Comparison of ENCODE assay signal across 10 cellular contexts in the genomic region with DNA sequence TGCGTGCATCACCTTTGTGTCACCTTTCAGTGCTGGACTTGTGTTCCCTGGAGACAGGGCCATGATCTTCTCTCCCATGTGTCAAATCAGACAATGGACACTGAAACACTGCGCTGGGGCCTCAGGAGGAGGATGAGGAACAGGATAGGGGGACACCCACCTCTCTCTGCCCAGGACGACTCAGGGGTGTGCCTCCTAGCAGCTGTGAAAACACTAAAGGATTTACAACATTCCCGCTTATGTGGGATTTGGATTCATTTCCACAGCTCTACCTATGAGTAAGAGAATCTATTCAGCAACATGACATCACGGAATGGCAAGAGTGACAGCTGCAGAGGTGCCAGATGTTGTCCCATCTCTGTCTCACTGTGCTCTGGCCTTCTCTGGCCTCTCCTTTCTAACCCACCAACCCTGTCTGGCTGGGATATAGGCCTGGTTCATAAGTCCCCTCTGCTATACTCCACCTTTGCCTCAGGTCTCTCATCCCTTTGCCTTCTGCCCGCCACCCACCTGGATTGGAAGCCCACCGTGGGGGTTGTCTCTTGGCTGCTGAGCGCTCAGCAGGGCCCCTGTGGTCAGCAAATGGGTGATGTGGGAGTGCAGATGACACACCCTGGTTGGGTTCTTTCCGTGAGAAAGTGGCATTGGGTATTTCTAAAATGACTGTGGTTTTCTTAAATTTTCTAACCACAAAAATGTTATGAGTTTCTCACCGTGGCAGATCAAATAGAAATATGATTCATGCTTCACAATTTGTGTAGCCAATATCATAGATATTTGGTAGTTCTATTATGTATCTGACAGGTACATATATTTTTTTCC. TPM values are rescaled to one million over a fixed set of nuclear protein-coding genes. Genes with fewer than 3 reads are reported as not detected.
DNase-seq lines count a peak whose midpoint lies in the region; ATAC-seq, FAIRE-seq and TF ChIP-seq lines count a peak whose summit lies in the region.
"Had no signal": no experiment of that assay in that cellular context is flagged by ENCODE, and none has a peak within 500 bp of the region (broad histone marks: within the 10 kb centered on the region; RNA-seq: fewer than 3 reads in every experiment).

No MANE protein-coding gene starts in this region.

- TF ChIP-seq CTCF in K562 (IDR thresholded peaks at IDR 0.05 in 2 of 3, conservative IDR thresholded peaks at IDR 0.05 in 1 of 3; ENCODE audit: insufficient read depth in 2 of 3, low read depth in 1 of 3, low read length in 3 of 3) (no peak), thyroid gland (IDR thresholded peaks at IDR 0.05) (no peak)

- DNase-seq in activated gamma-delta T cell treated with Interleukin-2 at 50 U/mL for 16 hours (peak; percentile 33), activated gamma-delta T cell (lab: John Stamatoyannopoulos, UW) (no peak), T-helper 2 cell (peak in 4 of 5 experiments; percentile 28 to 93 (median 43)), K562 (ENCODE audit: extremely low read depth in 1 of 4, low spot score in 3 of 4) (no peak), thyroid gland (no peak), NAMALWA (ENCODE audit: low spot score) (no peak), cerebellar cortex (ENCODE audit: low spot score) (no peak)
- DNase-seq in stimulated activated CD8-positive, alpha-beta memory T cell treated with anti-CD3 and anti-CD28 coated beads, Interleukin-15, amount 100 ng/mL, for 4 hours (ENCODE audit: low read depth in 2 of 2) = peak; percentile 31 to 54

- no peak overlapping the region for H3K4me2 ChIP-seq in K562 (ENCODE audit: insufficient read depth, low read length)

- no peak for TF ChIP-seq EP300 in K562 (IDR thresholded peaks at IDR 0.05; ENCODE audit: low read length)

- H3K9ac ChIP-seq in K562 (ENCODE audit: insufficient read depth in 1 of 2, low read depth in 2 of 2, low read length in 2 of 2) = no peak overlapping the region

- H3K36me3 ChIP-seq in K562 (ENCODE audit: control insufficient read depth, insufficient read depth, low read length) (no peaks in the 10 kb centered on the region), thyroid gland (no peaks in the 10 kb centered on the region)

- CTCF ChIA-PET in K562 (lab: Yijun Ruan, JAX; ENCODE audit: low intra/inter-chr PET ratio) = no interaction called here

- no peaks in the 10 kb centered on the region for H3K79me2 ChIP-seq in K562 (ENCODE audit: control insufficient read depth, insufficient read depth, low read length)

- peak; percentile 37 for FAIRE-seq in K562 (lab: Jason Lieb, UNC)
- FAIRE-seq: A204.1 had no signal

- TF ChIP-seq RAD21 in K562 (CRISPR knock-in tag; conservative IDR thresholded peaks at IDR 0.05 in 1 of 2, IDR thresholded peaks at IDR 0.05 in 1 of 2) = no peak

- H3K9me1 ChIP-seq in K562 (ENCODE audit: control insufficient read depth, insufficient read depth, low read length) = no peaks in the 10 kb centered on the region

- no peak overlapping the region for H3K4me3 ChIP-seq in K562
- no peak overlapping the region for H3K4me3 ChIP-seq in thyroid gland (replicated peaks in 1 of 3)

- H2AFZ ChIP-seq in K562 (ENCODE audit: low read depth, low read length) = no peak overlapping the region

- intact Hi-C loops in K562 (cut with micrococcal nuclease) (no loop called here), thyroid gland (cut with DNase I) (no loop called here)

- WGBS in K562 (ENCODE audit: insufficient coverage, low coverage, missing lambda C conversion rate) = 14% methylated on average over 10 of the region's 10 CpGs
- 82 to 84% methylated on average over 10 of the region's 10 CpGs for WGBS in thyroid gland, 2 donors

- no peaks in the 10 kb centered on the region for H3K9me3 ChIP-seq in K562 (replicated peaks; ENCODE audit: control insufficient read depth, insufficient read depth, low read depth, low read length)
- H3K9me3 ChIP-seq in thyroid gland = no peaks in the 10 kb centered on the region

- POLR2A ChIA-PET in K562 (lab: Yijun Ruan, JAX) = interaction anchor here (1.5 kb wide), 1 partner anchor 16 kb away, joined by 3 read pairs; no protein-coding TSS in a partner anchor

- H3K27me3 ChIP-seq in K562 (ENCODE audit: control insufficient read depth in 2 of 2, insufficient read depth in 2 of 2, low read length in 2 of 2) (no peaks in the 10 kb centered on the region; a peak in 1 of 5 replicates), thyroid gland (no peaks in the 10 kb centered on the region)

- TF ChIP-seq POLR2A in K562 (conservative IDR thresholded peaks at IDR 0.05) (no peak), thyroid gland (IDR thresholded peaks at IDR 0.05) (no peak)

- ATAC-seq in K562 = peak; percentile 35; the same call in 1 of the 3 replicates

- H3K4me1 ChIP-seq in K562 (replicated peaks in 1 of 2; ENCODE audit: control insufficient read depth in 2 of 2, insufficient read depth in 2 of 2, low read length in 2 of 2) (no peaks in the 10 kb centered on the region), thyroid gland (no peaks in the 10 kb centered on the region)

- in situ Hi-C loops in K562 (cut with MboI) = no loop called here

- no TSS peak for BruUV-seq in K562 (replicated peaks; lab: Mats Ljungman, UMichigan)

- H3K27ac ChIP-seq in K562 (ENCODE audit: extremely low read depth, low read depth, low read length) (no peak overlapping the region), thyroid gland (no peak overlapping the region)

- no peaks in the 10 kb centered on the region for H4K20me1 ChIP-seq in K562 (replicated peaks; ENCODE audit: control insufficient read depth, insufficient read depth, low read length)

TF ChIP-seq in K562, 482 proteins besides CTCF, POLR2A, EP300 and RAD21 (continues in another document):
- TF ChIP-seq, protein P1, sequence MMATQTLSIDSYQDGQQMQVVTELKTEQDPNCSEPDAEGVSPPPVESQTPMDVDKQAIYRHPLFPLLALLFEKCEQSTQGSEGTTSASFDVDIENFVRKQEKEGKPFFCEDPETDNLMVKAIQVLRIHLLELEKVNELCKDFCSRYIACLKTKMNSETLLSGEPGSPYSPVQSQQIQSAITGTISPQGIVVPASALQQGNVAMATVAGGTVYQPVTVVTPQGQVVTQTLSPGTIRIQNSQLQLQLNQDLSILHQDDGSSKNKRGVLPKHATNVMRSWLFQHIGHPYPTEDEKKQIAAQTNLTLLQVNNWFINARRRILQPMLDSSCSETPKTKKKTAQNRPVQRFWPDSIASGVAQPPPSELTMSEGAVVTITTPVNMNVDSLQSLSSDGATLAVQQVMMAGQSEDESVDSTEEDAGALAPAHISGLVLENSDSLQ (IDR thresholded peaks at IDR 0.05) = 0 out of 2 replicates have a peak, but pooled peaks have one; percentile 30
- TF ChIP-seq ATF7 (IDR thresholded peaks at IDR 0.05) (no peak), MEF2D (tag; conservative IDR thresholded peaks at IDR 0.05; ENCODE audit: low read depth) (no peak)
- TF ChIP-seq, protein P2, sequence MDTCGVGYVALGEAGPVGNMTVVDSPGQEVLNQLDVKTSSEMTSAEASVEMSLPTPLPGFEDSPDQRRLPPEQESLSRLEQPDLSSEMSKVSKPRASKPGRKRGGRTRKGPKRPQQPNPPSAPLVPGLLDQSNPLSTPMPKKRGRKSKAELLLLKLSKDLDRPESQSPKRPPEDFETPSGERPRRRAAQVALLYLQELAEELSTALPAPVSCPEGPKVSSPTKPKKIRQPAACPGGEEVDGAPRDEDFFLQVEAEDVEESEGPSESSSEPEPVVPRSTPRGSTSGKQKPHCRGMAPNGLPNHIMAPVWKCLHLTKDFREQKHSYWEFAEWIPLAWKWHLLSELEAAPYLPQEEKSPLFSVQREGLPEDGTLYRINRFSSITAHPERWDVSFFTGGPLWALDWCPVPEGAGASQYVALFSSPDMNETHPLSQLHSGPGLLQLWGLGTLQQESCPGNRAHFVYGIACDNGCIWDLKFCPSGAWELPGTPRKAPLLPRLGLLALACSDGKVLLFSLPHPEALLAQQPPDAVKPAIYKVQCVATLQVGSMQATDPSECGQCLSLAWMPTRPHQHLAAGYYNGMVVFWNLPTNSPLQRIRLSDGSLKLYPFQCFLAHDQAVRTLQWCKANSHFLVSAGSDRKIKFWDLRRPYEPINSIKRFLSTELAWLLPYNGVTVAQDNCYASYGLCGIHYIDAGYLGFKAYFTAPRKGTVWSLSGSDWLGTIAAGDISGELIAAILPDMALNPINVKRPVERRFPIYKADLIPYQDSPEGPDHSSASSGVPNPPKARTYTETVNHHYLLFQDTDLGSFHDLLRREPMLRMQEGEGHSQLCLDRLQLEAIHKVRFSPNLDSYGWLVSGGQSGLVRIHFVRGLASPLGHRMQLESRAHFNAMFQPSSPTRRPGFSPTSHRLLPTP (IDR thresholded peaks at IDR 0.05; ENCODE audit: borderline replicate concordance, extremely low read depth, insufficient read length) = no peak
- TF ChIP-seq, protein P3, sequence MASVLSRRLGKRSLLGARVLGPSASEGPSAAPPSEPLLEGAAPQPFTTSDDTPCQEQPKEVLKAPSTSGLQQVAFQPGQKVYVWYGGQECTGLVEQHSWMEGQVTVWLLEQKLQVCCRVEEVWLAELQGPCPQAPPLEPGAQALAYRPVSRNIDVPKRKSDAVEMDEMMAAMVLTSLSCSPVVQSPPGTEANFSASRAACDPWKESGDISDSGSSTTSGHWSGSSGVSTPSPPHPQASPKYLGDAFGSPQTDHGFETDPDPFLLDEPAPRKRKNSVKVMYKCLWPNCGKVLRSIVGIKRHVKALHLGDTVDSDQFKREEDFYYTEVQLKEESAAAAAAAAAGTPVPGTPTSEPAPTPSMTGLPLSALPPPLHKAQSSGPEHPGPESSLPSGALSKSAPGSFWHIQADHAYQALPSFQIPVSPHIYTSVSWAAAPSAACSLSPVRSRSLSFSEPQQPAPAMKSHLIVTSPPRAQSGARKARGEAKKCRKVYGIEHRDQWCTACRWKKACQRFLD (CRISPR knock-in tag; IDR thresholded peaks at IDR 0.05) = no peak

RNA-seq across cellular contexts. Expression of a gene that starts 47.1 kb away (rescaled TPM):
- total RNA-seq in K562 (2011; cell fraction: chromatin; rRNA removed; ENCODE audit: low replicate concordance) = 16.1 and 23.2 TPM in 2 replicates
- total RNA-seq in K562 (2011; cell fraction: nucleolus; rRNA removed) = 13.3 and 14.8 TPM in 2 replicates
- total RNA-seq in K562 (2011; cell fraction: nucleoplasm; rRNA removed) = 14.8 and 22.7 TPM in 2 replicates
- 1.4 and 1.5 TPM in 2 replicates for total RNA-seq in K562 (2014; rRNA removed)
- total RNA-seq in K562 (2014; rRNA removed; fragmentation: Illumina TruSeq; extraction: Trizol) = 1.9 and 2.6 TPM in 2 replicates
- 0.94 and 1.1 TPM in 2 replicates for total RNA-seq in K562 (2015; rRNA removed; fragmentation: Illumina TruSeq; extraction: Trizol)
- 1.8 and 2.8 TPM in 2 replicates for total RNA-seq in K562 (2021)
- polyA plus RNA-seq in K562 (2011; rRNA removed) = 3.3 and 7.4 TPM in 2 replicates
- polyA plus RNA-seq in K562 (2011; cell fraction: cytosol; rRNA removed) = 8.9 and 20.6 TPM in 2 replicates
- polyA plus RNA-seq in K562 (2011; cell fraction: nucleus; rRNA removed) = 11.1 and 28.8 TPM in 2 replicates
- 0.82 and 1.3 TPM in 2 replicates for polyA plus RNA-seq in K562 (2012)
- 1.9 and 2.4 TPM in 2 replicates for polyA plus RNA-seq in K562 (2014; fragmentation: Illumina TruSeq; extraction: Trizol)
- polyA plus RNA-seq in K562 (2014; fragmentation: Nextera tagmentation; extraction: Ambion mirVana) = 1 to 10 TPM in 1 of 2 experiments, under 1 TPM in 1; 0.93 to 1.0 TPM
- 2.9 and 3.2 TPM in 2 replicates for polyA plus RNA-seq in K562 (2014; rRNA removed)
- 3.9 and 7.9 TPM in 2 replicates for polyA minus RNA-seq in K562 (2011; rRNA and poly(A)+ RNA removed)
- polyA minus RNA-seq in K562 (2011; cell fraction: cytosol; rRNA and poly(A)+ RNA removed) = 1.5 TPM in 1 of 2 replicates, not detected in the other
- 7.6 and 13.1 TPM in 2 replicates for polyA minus RNA-seq in K562 (2011; cell fraction: nucleus; rRNA and poly(A)+ RNA removed)
- total RNA-seq in thyroid gland = 10 to 100 TPM in 1 of 4 donors, 1 to 10 TPM in 3; 3.3 to 11.6 (median 6.7) TPM
- total RNA-seq: T-helper 1 cell treated with Interleukin-12 subunit alpha and Interleukin-12 subunit beta and Interleukin-4 antibody, amounts not matched to agents 30 ng/mL and 1 ng/mL, for 36 hours had no signal

Comparison
In these comparisons a context has a peak if more than half of its experiments do, and no peak if none do; other contexts are left out.
1. DNase-seq: peak in activated gamma-delta T cell treated with Interleukin-2 at 50 U/mL for 16 hours (single experiment), T-helper 2 cell (4 of 5) and stimulated activated CD8-positive, alpha-beta memory T cell treated with anti-CD3 and anti-CD28 coated beads, Interleukin-15, amount 100 ng/mL, for 4 hours (2 of 2); none in activated gamma-delta T cell (single experiment), K562 (0 of 4), thyroid gland (0 of 2), NAMALWA (single experiment) and cerebellar cortex (single experiment).